In the genomic region with DNA sequence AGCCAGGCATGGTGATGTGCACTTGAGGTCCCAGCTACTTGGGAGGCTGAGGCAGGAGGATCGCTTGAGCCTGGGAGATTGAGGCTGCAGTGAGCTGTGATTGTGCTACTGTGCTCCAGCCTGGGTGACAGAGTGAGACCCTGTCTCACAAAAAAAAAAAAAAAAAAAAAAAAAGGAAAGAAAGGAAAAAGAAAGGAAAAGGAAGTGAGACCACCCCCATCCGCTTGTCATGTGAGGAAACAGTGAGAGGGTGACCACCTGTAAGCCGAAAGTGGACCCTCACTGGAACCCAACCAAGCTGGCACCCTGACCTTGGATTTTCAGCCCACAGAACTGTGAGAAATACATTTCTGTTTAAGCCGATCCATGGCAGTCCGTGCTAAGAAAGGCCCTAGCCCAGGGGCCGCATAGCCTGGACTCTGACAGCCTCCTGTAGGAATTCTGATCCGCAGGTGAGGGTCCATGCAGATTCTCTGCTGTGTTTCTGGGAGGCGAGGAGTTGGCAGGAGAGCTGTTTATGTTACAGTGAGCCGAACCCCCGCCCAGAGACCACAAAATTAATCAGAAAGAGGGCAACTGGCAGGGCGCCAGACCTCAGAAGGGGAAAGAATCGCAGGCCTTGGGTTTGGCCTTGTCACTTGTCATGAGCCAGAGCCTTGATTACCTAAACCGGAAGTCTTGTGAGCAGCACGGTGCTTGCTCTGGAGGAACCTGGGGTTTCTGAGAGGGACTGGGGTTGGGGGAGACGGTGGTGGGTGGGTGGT, we compare ENCODE assay signal across 1 cellular context.
A peak's percentile ranks its signal among the peaks of the same experiment; 100 is the strongest.
TF ChIP-seq lines count a peak whose summit lies in the region.

No MANE protein-coding gene starts in this region.

TF ChIP-seq in HEK293, 187 proteins besides CTCF, POLR2A, EP300 and RAD21 (continues in another document):
- TF ChIP-seq ZNF10 (tag by site-specific recombination; IDR thresholded peaks at IDR 0.05), result peak; percentile 78
- no peak for TF ChIP-seq ZNF423 (tag by site-specific recombination; IDR thresholded peaks at IDR 0.05)
- TF ChIP-seq ZNF19 (tag by site-specific recombination; IDR thresholded peaks at IDR 0.05; ENCODE audit: low read depth), result no peak
- 0 out of 2 replicates have a peak, but pooled peaks have one; percentile 42 for TF ChIP-seq OSR2 (tag by site-specific recombination; IDR thresholded peaks at IDR 0.05)
- TF ChIP-seq ZNF292 (tag by site-specific recombination; IDR thresholded peaks at IDR 0.05; ENCODE audit: borderline replicate concordance, low read depth), result no peak
- TF ChIP-seq ZNF664 (tag by site-specific recombination; IDR thresholded peaks at IDR 0.05), result no peak
- TF ChIP-seq BCL11A (tag by site-specific recombination; IDR thresholded peaks at IDR 0.05; ENCODE audit: low read depth), result no peak
- TF ChIP-seq, protein P1, sequence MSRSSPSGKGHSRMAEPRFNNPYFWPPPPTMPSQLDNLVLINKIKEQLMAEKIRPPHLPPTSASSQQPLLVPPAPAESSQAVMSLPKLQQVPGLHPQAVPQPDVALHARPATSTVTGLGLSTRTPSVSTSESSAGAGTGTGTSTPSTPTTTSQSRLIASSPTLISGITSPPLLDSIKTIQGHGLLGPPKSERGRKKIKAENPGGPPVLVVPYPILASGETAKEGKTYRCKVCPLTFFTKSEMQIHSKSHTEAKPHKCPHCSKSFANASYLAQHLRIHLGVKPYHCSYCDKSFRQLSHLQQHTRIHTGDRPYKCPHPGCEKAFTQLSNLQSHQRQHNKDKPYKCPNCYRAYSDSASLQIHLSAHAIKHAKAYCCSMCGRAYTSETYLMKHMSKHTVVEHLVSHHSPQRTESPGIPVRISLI (tag by site-specific recombination; IDR thresholded peaks at IDR 0.05), result peak; percentile 85; the same call in 1 of the 2 replicates
- TF ChIP-seq GLIS1 (tag by site-specific recombination; IDR thresholded peaks at IDR 0.05), result peak; percentile 92
- TF ChIP-seq ZNF792 (tag by site-specific recombination; IDR thresholded peaks at IDR 0.05), result no peak
- TF ChIP-seq, protein P2, sequence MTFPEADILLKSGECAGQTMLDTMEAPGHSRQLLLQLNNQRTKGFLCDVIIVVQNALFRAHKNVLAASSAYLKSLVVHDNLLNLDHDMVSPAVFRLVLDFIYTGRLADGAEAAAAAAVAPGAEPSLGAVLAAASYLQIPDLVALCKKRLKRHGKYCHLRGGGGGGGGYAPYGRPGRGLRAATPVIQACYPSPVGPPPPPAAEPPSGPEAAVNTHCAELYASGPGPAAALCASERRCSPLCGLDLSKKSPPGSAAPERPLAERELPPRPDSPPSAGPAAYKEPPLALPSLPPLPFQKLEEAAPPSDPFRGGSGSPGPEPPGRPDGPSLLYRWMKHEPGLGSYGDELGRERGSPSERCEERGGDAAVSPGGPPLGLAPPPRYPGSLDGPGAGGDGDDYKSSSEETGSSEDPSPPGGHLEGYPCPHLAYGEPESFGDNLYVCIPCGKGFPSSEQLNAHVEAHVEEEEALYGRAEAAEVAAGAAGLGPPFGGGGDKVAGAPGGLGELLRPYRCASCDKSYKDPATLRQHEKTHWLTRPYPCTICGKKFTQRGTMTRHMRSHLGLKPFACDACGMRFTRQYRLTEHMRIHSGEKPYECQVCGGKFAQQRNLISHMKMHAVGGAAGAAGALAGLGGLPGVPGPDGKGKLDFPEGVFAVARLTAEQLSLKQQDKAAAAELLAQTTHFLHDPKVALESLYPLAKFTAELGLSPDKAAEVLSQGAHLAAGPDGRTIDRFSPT (tag by site-specific recombination; IDR thresholded peaks at IDR 0.05), result no peak
- TF ChIP-seq, protein P3, sequence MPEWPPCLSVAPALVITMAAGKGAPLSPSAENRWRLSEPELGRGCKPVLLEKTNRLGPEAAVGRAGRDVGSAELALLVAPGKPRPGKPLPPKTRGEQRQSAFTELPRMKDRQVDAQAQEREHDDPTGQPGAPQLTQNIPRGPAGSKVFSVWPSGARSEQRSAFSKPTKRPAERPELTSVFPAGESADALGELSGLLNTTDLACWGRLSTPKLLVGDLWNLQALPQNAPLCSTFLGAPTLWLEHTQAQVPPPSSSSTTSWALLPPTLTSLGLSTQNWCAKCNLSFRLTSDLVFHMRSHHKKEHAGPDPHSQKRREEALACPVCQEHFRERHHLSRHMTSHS (tag by site-specific recombination; IDR thresholded peaks at IDR 0.05), result no peak
- TF ChIP-seq ZNF768 (tag by site-specific recombination; IDR thresholded peaks at IDR 0.05), result no peak
- TF ChIP-seq ZBTB17 (tag by site-specific recombination; IDR thresholded peaks at IDR 0.05), result peak; percentile 79; the same call in 1 of the 2 replicates
- TF ChIP-seq, protein P4, sequence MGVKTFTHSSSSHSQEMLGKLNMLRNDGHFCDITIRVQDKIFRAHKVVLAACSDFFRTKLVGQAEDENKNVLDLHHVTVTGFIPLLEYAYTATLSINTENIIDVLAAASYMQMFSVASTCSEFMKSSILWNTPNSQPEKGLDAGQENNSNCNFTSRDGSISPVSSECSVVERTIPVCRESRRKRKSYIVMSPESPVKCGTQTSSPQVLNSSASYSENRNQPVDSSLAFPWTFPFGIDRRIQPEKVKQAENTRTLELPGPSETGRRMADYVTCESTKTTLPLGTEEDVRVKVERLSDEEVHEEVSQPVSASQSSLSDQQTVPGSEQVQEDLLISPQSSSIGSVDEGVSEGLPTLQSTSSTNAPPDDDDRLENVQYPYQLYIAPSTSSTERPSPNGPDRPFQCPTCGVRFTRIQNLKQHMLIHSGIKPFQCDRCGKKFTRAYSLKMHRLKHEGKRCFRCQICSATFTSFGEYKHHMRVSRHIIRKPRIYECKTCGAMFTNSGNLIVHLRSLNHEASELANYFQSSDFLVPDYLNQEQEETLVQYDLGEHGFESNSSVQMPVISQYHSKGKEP (tag by site-specific recombination; IDR thresholded peaks at IDR 0.05), result peak; percentile 80; the same call in 1 of the 2 replicates
- TF ChIP-seq GLI4 (tag by site-specific recombination; IDR thresholded peaks at IDR 0.05), result no peak
- no peak for TF ChIP-seq ZNF692 (tag by site-specific recombination; IDR thresholded peaks at IDR 0.05)
- TF ChIP-seq WT1 (tag by site-specific recombination; IDR thresholded peaks at IDR 0.05), result peak; percentile 73
- TF ChIP-seq ZBTB48 (tag by site-specific recombination; IDR thresholded peaks at IDR 0.05), result no peak
- TF ChIP-seq ZNF76 (tag by site-specific recombination; IDR thresholded peaks at IDR 0.05; ENCODE audit: borderline replicate concordance, low read depth), result no peak
- TF ChIP-seq ZNF600 (tag by site-specific recombination; IDR thresholded peaks at IDR 0.05), result peak; percentile 56; the same call in 1 of the 2 replicates
- no peak for TF ChIP-seq ZNF624 (tag by site-specific recombination; IDR thresholded peaks at IDR 0.05)
- TF ChIP-seq FEZF1 (tag by site-specific recombination; IDR thresholded peaks at IDR 0.05), result no peak
- TF ChIP-seq ZNF214 (tag by site-specific recombination; IDR thresholded peaks at IDR 0.05; ENCODE audit: borderline replicate concordance), result no peak
- TF ChIP-seq ZNF791 (tag by site-specific recombination; IDR thresholded peaks at IDR 0.05), result no peak
- no peak for TF ChIP-seq ZNF239 (tag by site-specific recombination; IDR thresholded peaks at IDR 0.05)
- TF ChIP-seq ZNF514 (tag by site-specific recombination; IDR thresholded peaks at IDR 0.05), result no peak
- no peak for TF ChIP-seq ZNF549 (tag by site-specific recombination; IDR thresholded peaks at IDR 0.05)
- 0 out of 2 replicates have a peak, but pooled peaks have one; percentile 23 for TF ChIP-seq GFI1B (tag by site-specific recombination; IDR thresholded peaks at IDR 0.05)
- no peak for TF ChIP-seq ZFHX2 (tag by site-specific recombination; conservative IDR thresholded peaks at IDR 0.05)
- peak; percentile 10; the same call in 1 of the 2 replicates for TF ChIP-seq ZNF37A (tag by site-specific recombination; IDR thresholded peaks at IDR 0.05)
- TF ChIP-seq EGR2 (tag by site-specific recombination; IDR thresholded peaks at IDR 0.05; ENCODE audit: low read depth), result no peak
- no peak for TF ChIP-seq YY2 (tag by site-specific recombination; IDR thresholded peaks at IDR 0.05)
- no peak for TF ChIP-seq MYNN (tag by site-specific recombination; IDR thresholded peaks at IDR 0.05; ENCODE audit: borderline replicate concordance)
- TF ChIP-seq IKZF3 (tag by site-specific recombination; IDR thresholded peaks at IDR 0.05), result peak; percentile 13; the same call in 1 of the 2 replicates
- no peak for TF ChIP-seq ZNF747 (tag by site-specific recombination; IDR thresholded peaks at IDR 0.05)
- no peak for TF ChIP-seq ZNF16 (tag by site-specific recombination; IDR thresholded peaks at IDR 0.05; ENCODE audit: low read depth)
- 0 out of 2 replicates have a peak, but pooled peaks have one; percentile 28 for TF ChIP-seq ZSCAN16 (tag by site-specific recombination; IDR thresholded peaks at IDR 0.05)
- TF ChIP-seq PRDM10 (tag by site-specific recombination; IDR thresholded peaks at IDR 0.05), result peak; percentile 60
- TF ChIP-seq, protein P5, sequence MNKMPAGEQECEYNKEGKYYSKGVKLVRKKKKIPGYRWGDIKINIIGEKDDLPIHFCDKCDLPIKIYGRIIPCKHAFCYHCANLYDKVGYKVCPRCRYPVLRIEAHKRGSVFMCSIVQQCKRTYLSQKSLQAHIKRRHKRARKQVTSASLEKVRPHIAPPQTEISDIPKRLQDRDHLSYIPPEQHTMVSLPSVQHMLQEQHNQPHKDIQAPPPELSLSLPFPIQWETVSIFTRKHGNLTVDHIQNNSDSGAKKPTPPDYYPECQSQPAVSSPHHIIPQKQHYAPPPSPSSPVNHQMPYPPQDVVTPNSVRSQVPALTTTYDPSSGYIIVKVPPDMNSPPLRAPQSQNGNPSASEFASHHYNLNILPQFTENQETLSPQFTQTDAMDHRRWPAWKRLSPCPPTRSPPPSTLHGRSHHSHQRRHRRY (tag by site-specific recombination; IDR thresholded peaks at IDR 0.05), result no peak
- TF ChIP-seq ZNF140 (tag by site-specific recombination; IDR thresholded peaks at IDR 0.05), result no peak
- TF ChIP-seq SETDB1 (IDR thresholded peaks at IDR 0.05; ENCODE audit: insufficient read length, low read length), result no peak
- no peak for TF ChIP-seq ZNF623 (tag by site-specific recombination; IDR thresholded peaks at IDR 0.05)
- no peak for TF ChIP-seq ZSCAN23 (tag by site-specific recombination; IDR thresholded peaks at IDR 0.05)
- TF ChIP-seq GLIS2 (tag by site-specific recombination; IDR thresholded peaks at IDR 0.05), result peak; percentile 49; the same call in 1 of the 2 replicates
- no peak for TF ChIP-seq SALL2 (tag by site-specific recombination; IDR thresholded peaks at IDR 0.05; ENCODE audit: borderline replicate concordance)
- peak; percentile 62 for TF ChIP-seq ZIC2 (tag by site-specific recombination; IDR thresholded peaks at IDR 0.05)
- peak; percentile 78 for TF ChIP-seq SCRT2 (tag by site-specific recombination; IDR thresholded peaks at IDR 0.05)
- peak; percentile 35 for TF ChIP-seq SP2 (tag by site-specific recombination; IDR thresholded peaks at IDR 0.05)
- no peak for TF ChIP-seq ZNF707 (tag by site-specific recombination; IDR thresholded peaks at IDR 0.05)
- peak; percentile 70; the same call in 1 of the 2 replicates for TF ChIP-seq KLF10 (tag by site-specific recombination; IDR thresholded peaks at IDR 0.05)
- TF ChIP-seq PRDM1 (tag by site-specific recombination; IDR thresholded peaks at IDR 0.05), result peak; percentile 69; the same call in 1 of the 2 replicates
- TF ChIP-seq ZNF670 (tag by site-specific recombination; IDR thresholded peaks at IDR 0.05; ENCODE audit: low read depth), result no peak
- TF ChIP-seq ZNF157 (tag by site-specific recombination; IDR thresholded peaks at IDR 0.05), result no peak
- peak; percentile 78 for TF ChIP-seq KLF1 (tag by site-specific recombination; IDR thresholded peaks at IDR 0.05)
- TF ChIP-seq KLF17 (tag by site-specific recombination; IDR thresholded peaks at IDR 0.05), result peak; percentile 50; the same call in 1 of the 2 replicates
- peak; percentile 55; the same call in 1 of the 2 replicates for TF ChIP-seq SP7 (tag by site-specific recombination; IDR thresholded peaks at IDR 0.05)
